35 cellular contexts compared by ENCODE assay signal in the genomic region with DNA sequence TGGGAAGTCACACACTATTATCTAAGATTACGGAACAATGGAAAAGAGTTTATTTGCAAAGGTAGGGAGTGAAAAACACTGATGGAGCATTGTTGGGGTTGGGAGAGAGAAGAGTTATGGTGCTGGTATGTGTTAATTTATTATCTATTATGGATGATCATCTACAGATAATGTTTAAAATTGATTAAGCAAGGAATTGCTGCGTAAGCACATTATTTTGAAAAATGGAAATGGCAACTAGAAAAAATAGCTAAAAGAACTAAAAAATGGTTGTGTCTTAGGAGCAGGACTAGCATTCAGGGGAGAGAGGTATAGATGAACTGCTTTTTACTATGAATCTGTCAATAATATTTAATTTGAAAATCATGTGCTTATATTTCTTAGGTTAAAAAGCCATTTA.
"Had no signal": no experiment of that assay in that cellular context is flagged by ENCODE, and none has a peak within 500 bp of the region (broad histone marks: within the 10 kb centered on the region; RNA-seq: fewer than 3 reads in every experiment).

No MANE protein-coding gene starts in this region.

- H3K27ac ChIP-seq: ascending aorta, cardiac muscle cell, VCaP had no signal

- ATAC-seq: activated CD8-positive, alpha-beta memory T cell treated with anti-CD3 and anti-CD28 coated beads, Interleukin-2, amount 10 ng/mL, durations not matched to agents 7 days and 5 days; activated CD8-positive, alpha-beta T cell treated with anti-CD3 and anti-CD28 coated beads, Interleukin-2, amount 10 ng/mL, durations not matched to agents 7 days and 5 days; activated naive CD8-positive, alpha-beta T cell treated with anti-CD3 and anti-CD28 coated beads, Interleukin-2, amount 50 U/mL, for 24 hours; T-cell had no signal

- H3K9me3 ChIP-seq: ascending aorta had no signal

- H3K27ac Mint-ChIP-seq: activated B cell treated with CpG ODN at 0.5 μM for 24 hours; activated CD4-positive, alpha-beta memory T cell treated with anti-CD3 and anti-CD28 coated beads, Interleukin-2, amount 10 ng/mL, durations not matched to agents 7 days and 5 days; activated CD4-positive, alpha-beta T cell treated with anti-CD3 and anti-CD28 coated beads, Interleukin-2, amount 10 ng/mL, durations not matched to agents 7 days and 5 days; activated CD8-positive, alpha-beta memory T cell treated with anti-CD3 and anti-CD28 coated beads, Interleukin-2, amount 10 ng/mL, durations not matched to agents 7 days and 5 days; activated CD8-positive, alpha-beta T cell treated with anti-CD3 and anti-CD28 coated beads, Interleukin-2, amount 10 ng/mL, durations not matched to agents 7 days and 5 days; activated naive CD4-positive, alpha-beta T cell treated with anti-CD3 and anti-CD28 coated beads, Interleukin-2, amount 10 ng/mL, durations not matched to agents 7 days and 5 days; activated naive CD4-positive, alpha-beta T cell treated with anti-CD3 and anti-CD28 coated beads, Interleukin-2, amount 50 U/mL, for 24 hours; activated naive CD8-positive, alpha-beta T cell; activated naive CD8-positive, alpha-beta T cell treated with anti-CD3 and anti-CD28 coated beads, Interleukin-2, amount 10 ng/mL, durations not matched to agents 7 days and 5 days; activated naive CD8-positive, alpha-beta T cell treated with anti-CD3 and anti-CD28 coated beads, Interleukin-2, amount 50 U/mL, for 24 hours; activated T-cell treated with anti-CD3 and anti-CD28 coated beads, Interleukin-2, amount 50 U/mL, for 24 hours; activated T-helper 2 cell treated with anti-CD3 and anti-CD28 coated beads, Interferon-gamma antibody, Interleukin-2, Interleukin-4, amounts not matched to agents 10 μg/mL and 5 μg/mL and 100 μg/mL, durations not matched to agents 14 hours and 24 hours and 36 hours; brain; T-cell; T-helper 2 cell treated with Interferon-gamma antibody and Interleukin-4, amounts not matched to agents 5 μg/mL and 100 μg/mL, for 36 hours had no signal

- H3K4me3 Mint-ChIP-seq: activated B cell treated with CpG ODN at 0.5 μM for 24 hours; activated CD4-positive, alpha-beta memory T cell treated with anti-CD3 and anti-CD28 coated beads, Interleukin-2, amount 10 ng/mL, durations not matched to agents 7 days and 5 days; activated CD4-positive, alpha-beta T cell treated with anti-CD3 and anti-CD28 coated beads, Interleukin-2, amount 10 ng/mL, durations not matched to agents 7 days and 5 days; activated CD8-positive, alpha-beta memory T cell treated with anti-CD3 and anti-CD28 coated beads, Interleukin-2, amount 10 ng/mL, durations not matched to agents 7 days and 5 days; activated CD8-positive, alpha-beta T cell treated with anti-CD3 and anti-CD28 coated beads, Interleukin-2, amount 10 ng/mL, durations not matched to agents 7 days and 5 days; activated naive CD4-positive, alpha-beta T cell treated with anti-CD3 and anti-CD28 coated beads, Interleukin-2, amount 10 ng/mL, durations not matched to agents 7 days and 5 days; activated naive CD4-positive, alpha-beta T cell treated with anti-CD3 and anti-CD28 coated beads, Interleukin-2, amount 50 U/mL, for 24 hours; activated naive CD8-positive, alpha-beta T cell; activated naive CD8-positive, alpha-beta T cell treated with anti-CD3 and anti-CD28 coated beads, Interleukin-2, amount 10 ng/mL, durations not matched to agents 7 days and 5 days; activated naive CD8-positive, alpha-beta T cell treated with anti-CD3 and anti-CD28 coated beads, Interleukin-2, amount 50 U/mL, for 24 hours; activated T-cell treated with anti-CD3 and anti-CD28 coated beads, Interleukin-2, amount 50 U/mL, for 24 hours; brain; central memory CD8-positive, alpha-beta T cell; T-cell; T-helper 2 cell treated with Interferon-gamma antibody and Interleukin-4, amounts not matched to agents 5 μg/mL and 100 μg/mL, for 36 hours had no signal

- H3K9me3 Mint-ChIP-seq: activated B cell treated with CpG ODN at 0.5 μM for 24 hours; activated CD4-positive, alpha-beta memory T cell treated with anti-CD3 and anti-CD28 coated beads, Interleukin-2, amount 10 ng/mL, durations not matched to agents 7 days and 5 days; activated CD4-positive, alpha-beta T cell treated with anti-CD3 and anti-CD28 coated beads, Interleukin-2, amount 10 ng/mL, durations not matched to agents 7 days and 5 days; activated naive CD4-positive, alpha-beta T cell treated with anti-CD3 and anti-CD28 coated beads, Interleukin-2, amount 10 ng/mL, durations not matched to agents 7 days and 5 days; activated naive CD4-positive, alpha-beta T cell treated with anti-CD3 and anti-CD28 coated beads, Interleukin-2, amount 50 U/mL, for 24 hours; activated naive CD8-positive, alpha-beta T cell treated with anti-CD3 and anti-CD28 coated beads, Interleukin-2, amount 10 ng/mL, durations not matched to agents 7 days and 5 days; activated naive CD8-positive, alpha-beta T cell treated with anti-CD3 and anti-CD28 coated beads, Interleukin-2, amount 50 U/mL, for 24 hours; activated T-cell treated with anti-CD3 and anti-CD28 coated beads, Interleukin-2, amount 50 U/mL, for 24 hours; activated T-helper 2 cell treated with anti-CD3 and anti-CD28 coated beads, Interferon-gamma antibody, Interleukin-2, Interleukin-4, amounts not matched to agents 10 μg/mL and 5 μg/mL and 100 μg/mL, durations not matched to agents 14 hours and 24 hours and 36 hours; brain; central memory CD8-positive, alpha-beta T cell; T-cell; T-helper 2 cell treated with Interferon-gamma antibody and Interleukin-4, amounts not matched to agents 5 μg/mL and 100 μg/mL, for 36 hours had no signal

- H3K4me1 ChIP-seq: ascending aorta had no signal

- H3K4me3 ChIP-seq: ascending aorta, cardiac muscle cell had no signal

- H3K27me3 ChIP-seq: ascending aorta, cardiac muscle cell had no signal

- H3K4me1 Mint-ChIP-seq: activated B cell treated with CpG ODN at 0.5 μM for 24 hours; activated CD4-positive, alpha-beta memory T cell treated with anti-CD3 and anti-CD28 coated beads, Interleukin-2, amount 10 ng/mL, durations not matched to agents 7 days and 5 days; activated CD4-positive, alpha-beta T cell treated with anti-CD3 and anti-CD28 coated beads, Interleukin-2, amount 10 ng/mL, durations not matched to agents 7 days and 5 days; activated CD8-positive, alpha-beta memory T cell treated with anti-CD3 and anti-CD28 coated beads, Interleukin-2, amount 10 ng/mL, durations not matched to agents 7 days and 5 days; activated naive CD4-positive, alpha-beta T cell treated with anti-CD3 and anti-CD28 coated beads, Interleukin-2, amount 10 ng/mL, durations not matched to agents 7 days and 5 days; activated naive CD4-positive, alpha-beta T cell treated with anti-CD3 and anti-CD28 coated beads, Interleukin-2, amount 50 U/mL, for 24 hours; activated naive CD8-positive, alpha-beta T cell treated with anti-CD3 and anti-CD28 coated beads, Interleukin-2, amount 50 U/mL, for 24 hours; brain; central memory CD8-positive, alpha-beta T cell; T-cell had no signal

- DNase-seq: activated B cell treated with CpG ODN at 0.5 μM for 24 hours; activated CD4-positive, alpha-beta memory T cell treated with anti-CD3 and anti-CD28 coated beads, Interleukin-2, amount 10 ng/mL, durations not matched to agents 7 days and 5 days; activated CD4-positive, alpha-beta T cell treated with anti-CD3 and anti-CD28 coated beads for 48 hours; activated CD4-positive, alpha-beta T cell treated with anti-CD3 and anti-CD28 coated beads, Interleukin-2, amount 10 ng/mL, durations not matched to agents 7 days and 5 days; activated CD4-positive, alpha-beta T cell treated with anti-CD3 and anti-CD28 coated beads, Interleukin-2, amount 50 U/mL, for 48 hours; activated CD4-positive, CD25-positive, alpha-beta regulatory T cell treated with anti-CD3 and anti-CD28 coated beads, Interleukin-2, amount 50 U/mL, for 72 hours; activated CD8-positive, alpha-beta memory T cell treated with anti-CD3 and anti-CD28 coated beads for 24 hours; activated CD8-positive, alpha-beta memory T cell treated with anti-CD3 and anti-CD28 coated beads, Interleukin-2, amount 10 ng/mL, durations not matched to agents 7 days and 5 days; activated CD8-positive, alpha-beta T cell treated with anti-CD3 and anti-CD28 coated beads, Interleukin-2, amount 10 ng/mL, durations not matched to agents 7 days and 5 days; activated effector memory CD4-positive, alpha-beta T cell treated with Interleukin-2 at 50 U/mL for 16 hours; activated gamma-delta T cell; activated naive CD4-positive, alpha-beta T cell treated with anti-CD3 and anti-CD28 coated beads, Interleukin-2, amount 10 ng/mL, durations not matched to agents 7 days and 5 days; activated naive CD4-positive, alpha-beta T cell treated with Interleukin-2 at 50 U/mL for 16 hours; activated naive CD8-positive, alpha-beta T cell treated with anti-CD3 and anti-CD28 coated beads, Interleukin-2, amount 10 ng/mL, durations not matched to agents 7 days and 5 days; activated naive CD8-positive, alpha-beta T cell treated with anti-CD3 and anti-CD28 coated beads, Interleukin-2, amount 50 U/mL, for 24 hours; activated T-cell treated with anti-CD3 and anti-CD28 coated beads, Interleukin-2, amount 50 U/mL, for 24 hours; activated T-cell treated with anti-CD3 and anti-CD28 coated beads, Interleukin-2, amount 50 U/mL, for 48 hours; amygdala; anterior cingulate cortex; caudate nucleus; cerebellar nuclear complex; T-cell; T-helper 2 cell; T-helper 9 cell had no signal

- H3K27me3 Mint-ChIP-seq: activated B cell treated with CpG ODN at 0.5 μM for 24 hours; activated naive CD4-positive, alpha-beta T cell treated with anti-CD3 and anti-CD28 coated beads, Interleukin-2, amount 50 U/mL, for 24 hours; activated T-cell treated with anti-CD3 and anti-CD28 coated beads, Interleukin-2, amount 50 U/mL, for 24 hours had no signal

- H3K36me3 ChIP-seq: ascending aorta, cardiac muscle cell had no signal

- FAIRE-seq: bronchial epithelial cell, TTC549 had no signal

- H3K36me3 Mint-ChIP-seq: activated CD8-positive, alpha-beta memory T cell treated with anti-CD3 and anti-CD28 coated beads, Interleukin-2, amount 10 ng/mL, durations not matched to agents 7 days and 5 days; activated naive CD4-positive, alpha-beta T cell treated with anti-CD3 and anti-CD28 coated beads, Interleukin-2, amount 10 ng/mL, durations not matched to agents 7 days and 5 days; activated naive CD4-positive, alpha-beta T cell treated with anti-CD3 and anti-CD28 coated beads, Interleukin-2, amount 50 U/mL, for 24 hours; activated naive CD8-positive, alpha-beta T cell; activated naive CD8-positive, alpha-beta T cell treated with anti-CD3 and anti-CD28 coated beads, Interleukin-2, amount 10 ng/mL, durations not matched to agents 7 days and 5 days; brain; T-cell had no signal
